In the genomic region with DNA sequence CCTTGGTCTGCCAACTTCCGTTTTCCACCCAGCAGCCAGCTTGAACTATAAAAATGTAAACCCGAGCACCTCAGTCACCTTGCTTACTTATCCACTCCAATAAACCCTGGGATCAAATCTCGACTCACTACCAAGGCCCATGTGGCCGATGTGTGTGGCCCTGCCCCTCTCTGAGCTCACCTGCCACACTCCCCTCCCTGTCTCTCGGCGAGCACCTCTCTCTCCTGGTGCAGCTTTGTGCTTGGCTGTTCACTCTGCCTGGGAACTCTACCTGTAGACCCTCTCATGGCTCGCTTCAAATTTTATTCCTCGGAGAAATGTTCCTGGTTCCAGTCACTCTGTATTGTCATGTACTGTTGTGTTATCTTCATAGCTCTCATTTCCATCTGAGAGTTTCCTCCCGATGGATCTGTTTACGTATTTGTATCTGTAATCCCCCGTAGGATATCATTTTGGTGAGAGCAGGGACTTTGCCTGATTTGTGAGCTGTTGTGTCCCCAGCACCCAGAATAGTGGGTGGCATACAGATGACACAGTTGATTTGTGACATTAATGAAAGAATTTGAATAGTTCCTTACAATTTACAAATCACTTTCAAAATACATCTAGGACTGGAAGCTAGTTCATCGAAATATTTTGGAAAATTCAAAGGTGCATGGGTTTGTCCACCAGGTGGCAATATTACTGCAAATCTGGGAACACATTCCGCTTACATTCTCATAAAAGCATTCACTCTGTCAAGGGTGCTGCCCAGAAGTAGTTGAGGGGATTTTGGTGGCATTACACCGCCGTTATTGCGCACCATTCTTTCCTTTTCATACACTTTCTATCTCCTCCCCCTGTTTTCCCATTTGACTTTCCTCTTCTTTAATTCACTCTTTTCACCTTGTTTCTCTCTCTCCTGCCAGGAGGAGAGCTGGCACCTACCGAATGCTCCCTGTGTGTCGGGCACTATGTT, we compare ENCODE assay signal across 8 cellular contexts.
A peak's percentile ranks its signal among the peaks of the same experiment; 100 is the strongest.
DNase-seq lines count a peak whose midpoint lies in the region; ATAC-seq and TF ChIP-seq lines count a peak whose summit lies in the region.

No MANE protein-coding gene starts in this region.

- H4K91ac ChIP-seq in mesenchymal stem cell (ENCODE audit: low read length) = peak overlapping the region; percentile 80

- no peak overlapping the region for H3K4ac ChIP-seq in mesenchymal stem cell (ENCODE audit: low read depth in 1 of 2, low read length in 2 of 2)

- H3K4me2 ChIP-seq in OCI-LY3 (ENCODE audit: low read length) (peak overlapping the region; percentile 47), mesenchymal stem cell (ENCODE audit: low read length, poor library complexity, severe bottlenecking) (no peak overlapping the region)

- H2AK5ac ChIP-seq in mesenchymal stem cell (ENCODE audit: low read length, severe bottlenecking) = no peak overlapping the region

- H3K4me1 ChIP-seq in OCI-LY3 (ENCODE audit: low read length) (no peaks in the 10 kb centered on the region; the same call in 1 of the 2 replicates), mesenchymal stem cell (ENCODE audit: control insufficient read depth, insufficient read depth, low read depth, low read length) (peaks cover 16% of the 10 kb centered on the region)

- H2AFZ ChIP-seq in OCI-LY3 (ENCODE audit: low read depth, low read length) = no peak overlapping the region
- H2AFZ ChIP-seq in mesenchymal stem cell (ENCODE audit: low read depth, low read length) = no peak overlapping the region

- no peak overlapping the region for H3K27ac ChIP-seq in OCI-LY3 (ENCODE audit: low read length)
- H3K27ac ChIP-seq in mesenchymal stem cell (ENCODE audit: low read length, poor library complexity, severe bottlenecking) = no peak overlapping the region

- no peak overlapping the region for H3K14ac ChIP-seq in mesenchymal stem cell (ENCODE audit: low read length in 2 of 2)

- no peaks in the 10 kb centered on the region for H4K20me1 ChIP-seq in OCI-LY3 (ENCODE audit: insufficient read depth, low read length)

- no peak overlapping the region for H2BK5ac ChIP-seq in mesenchymal stem cell (ENCODE audit: low read depth, low read length, poor library complexity, severe bottlenecking)

- H3K79me1 ChIP-seq in mesenchymal stem cell (replicated peaks; ENCODE audit: low read length, poor library complexity, severe bottlenecking) = peaks cover 11% of the 10 kb centered on the region

- TF ChIP-seq CTCF in OCI-LY3 (IDR thresholded peaks at IDR 0.05; ENCODE audit: low read depth, low read length) = peak; percentile 63

- H3K23ac ChIP-seq in mesenchymal stem cell (ENCODE audit: low read length in 2 of 2) = no peak overlapping the region

- DNase-seq in DMS79 (lab: John Stamatoyannopoulos, UW) (peak; percentile 12), HS-5 (ENCODE audit: low read depth) (peak; percentile 45), dermis blood vessel endothelial cell (peak; percentile 91), mesenchymal stem cell (peak; percentile 73)
- no peak for DNase-seq in stimulated activated CD4-positive, alpha-beta T cell treated with anti-CD3 and anti-CD28 coated beads, Interleukin-12 subunit alpha, Interleukin-12 subunit beta, amount 100 ng/mL, for 4 hours

- H3K27me3 ChIP-seq in OCI-LY3 (ENCODE audit: low read depth, low read length) = peaks cover 17% of the 10 kb centered on the region; the same call in 1 of the 2 replicates
- H3K27me3 ChIP-seq in mesenchymal stem cell (ENCODE audit: control insufficient read depth in 1 of 2, insufficient read depth in 1 of 2, low read length in 2 of 2) = no peaks in the 10 kb centered on the region

- H2BK120ac ChIP-seq in mesenchymal stem cell (ENCODE audit: low read depth, low read length) = no peak overlapping the region

- H3K9ac ChIP-seq in OCI-LY3 (ENCODE audit: low read length) (no peak overlapping the region), mesenchymal stem cell (ENCODE audit: low read length) (peak overlapping the region; percentile 47)

- H3K4me3 ChIP-seq in OCI-LY3 (ENCODE audit: low read length) (no peak overlapping the region), mesenchymal stem cell (ENCODE audit: insufficient read depth in 1 of 2, low read depth in 1 of 2, low read length in 2 of 2) (peak overlapping the region in 1 of 2 experiments; percentile 35)

- H2BK15ac ChIP-seq in mesenchymal stem cell (ENCODE audit: low read depth, poor library complexity, severe bottlenecking) = peak overlapping the region; percentile 88

- ATAC-seq in GM18511 (IDR thresholded peaks at IDR 0.05; ENCODE audit: unreplicated experiment) (no peak), HG02885 (IDR thresholded peaks at IDR 0.05; ENCODE audit: poor library complexity, unreplicated experiment) (no peak)

- WGBS in mesenchymal stem cell = 77% methylated on average over 18 of the region's 18 CpGs

- H3K9me3 ChIP-seq in OCI-LY3 (ENCODE audit: insufficient read depth, low read length) (no peaks in the 10 kb centered on the region), mesenchymal stem cell (ENCODE audit: control insufficient read depth, low read length) (no peaks in the 10 kb centered on the region)

- H4K8ac ChIP-seq in mesenchymal stem cell (ENCODE audit: low read length) = peak overlapping the region; percentile 43

- H3K79me2 ChIP-seq in OCI-LY3 (ENCODE audit: low read length) = no peaks in the 10 kb centered on the region

- no peak overlapping the region for H3K18ac ChIP-seq in mesenchymal stem cell (ENCODE audit: low read depth in 1 of 2, low read length in 2 of 2)

- H3K36me3 ChIP-seq in OCI-LY3 (replicated peaks; ENCODE audit: low read depth, low read length) (no peaks in the 10 kb centered on the region), mesenchymal stem cell (ENCODE audit: control insufficient read depth in 1 of 2, insufficient read depth in 2 of 2, low read depth in 1 of 2, low read length in 2 of 2) (no peaks in the 10 kb centered on the region)

- H2BK12ac ChIP-seq in mesenchymal stem cell (ENCODE audit: low read length in 2 of 2) = peak overlapping the region in 1 of 2 experiments; percentile 11
